Comparison of ENCODE assay signal across 29 cellular contexts in genomic region chr5:67383451-67383850, GRCh38.
"Had no signal": no experiment of that assay in that cellular context is flagged by ENCODE, and none has a peak within 500 bp of the region (broad histone marks: within the 10 kb centered on the region; RNA-seq: fewer than 3 reads in every experiment).

No MANE protein-coding gene starts in this region.

- H3K27me3 ChIP-seq: brain microvascular endothelial cell, cardiac muscle cell had no signal

- ATAC-seq: Panc1, Right ventricle myocardium inferior, T-cell had no signal

- H3K4me3 ChIP-seq: cardiac muscle cell, SK-N-MC had no signal

- H3K27ac ChIP-seq: brain microvascular endothelial cell, cardiac muscle cell, SK-N-MC had no signal

- FAIRE-seq: astrocyte, TTC549 had no signal

- DNase-seq: activated CD4-positive, alpha-beta memory T cell treated with anti-CD3 and anti-CD28 coated beads, Interleukin-2, amount 10 ng/mL, durations not matched to agents 7 days and 5 days; activated CD4-positive, alpha-beta T cell treated with anti-CD3 and anti-CD28 coated beads, Interleukin-2, amount 50 U/mL, for 1 hour; activated CD4-positive, CD25-positive, alpha-beta regulatory T cell; activated CD8-positive, alpha-beta memory T cell treated with anti-CD3 and anti-CD28 coated beads, Interleukin-2, amount 50 U/mL, for 48 hours; activated effector memory CD4-positive, alpha-beta T cell treated with Interleukin-2 at 50 U/mL for 16 hours; activated naive CD4-positive, alpha-beta T cell; activated T-cell treated with anti-CD3 and anti-CD28 coated beads, Interleukin-2, amount 50 U/mL, for 1 hour; amniotic stem cell; brain microvascular endothelial cell; IMR-90; Kasumi-1; KBM-7; NCI-H1048; NCI-H146; NCI-H187 treated with DMSO at 0.1 percent for 48 hours; NCI-H345; NCI-H510A; NK-92 treated with Interleukin-12 subunit alpha and Interleukin-12 subunit beta, amount 100 ng/mL, for 24 hours; OCI-M1; RPMI8226; T-cell; T-helper 2 cell; T1000 had no signal

- H3K36me3 ChIP-seq: brain microvascular endothelial cell, cardiac muscle cell had no signal
